Comparison of ENCODE assay signal across 9 cellular contexts in the genomic region with DNA sequence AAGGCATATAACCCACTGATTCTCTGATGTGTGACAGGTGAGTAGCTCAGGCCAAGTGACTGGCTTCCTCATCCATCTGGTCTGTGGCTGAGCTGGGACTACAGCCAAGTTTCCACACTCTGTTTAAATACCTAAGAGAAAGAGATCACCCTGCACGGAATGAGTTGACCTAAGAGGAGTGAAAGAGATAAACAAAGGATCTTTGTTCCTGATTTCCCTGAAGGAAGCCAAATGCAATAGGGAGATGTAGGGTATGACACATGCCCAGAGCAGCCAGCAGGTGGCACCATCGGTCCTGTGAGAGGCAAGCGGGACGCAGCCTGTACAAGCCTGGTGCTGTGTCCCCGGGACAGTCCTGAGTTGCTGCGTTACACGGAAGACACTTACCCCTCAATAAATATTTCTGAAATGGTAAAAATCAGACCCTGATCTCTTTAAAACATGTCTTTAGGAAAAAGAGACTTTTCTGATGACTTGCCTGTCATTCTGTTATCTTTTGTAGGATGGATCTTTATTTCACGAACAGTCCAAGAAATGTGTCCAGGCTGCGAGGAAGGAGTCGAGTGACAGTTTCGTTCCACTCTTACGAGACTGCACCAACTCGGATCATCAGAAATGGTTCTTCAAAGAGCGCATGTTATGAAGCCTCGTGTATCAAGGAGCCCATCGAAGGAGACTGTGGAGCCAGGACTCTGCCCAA. TPM values are rescaled to one million over a fixed set of nuclear protein-coding genes. Genes with fewer than 3 reads are reported as not detected.
DNase-seq lines count a peak whose midpoint lies in the region; ATAC-seq and TF ChIP-seq lines count a peak whose summit lies in the region.
"Had no signal": no experiment of that assay in that cellular context is flagged by ENCODE, and none has a peak within 500 bp of the region (broad histone marks: within the 10 kb centered on the region; RNA-seq: fewer than 3 reads in every experiment).

No MANE protein-coding gene starts in this region.

- in situ Hi-C loops in mammary epithelial cell (cut with MboI; ENCODE audit: low sequenced_read_pairs in 2 of 2) = loop anchor here (5.0 kb wide), 1 partner anchor 149 kb away; no protein-coding TSS in a partner anchor

- H3K4me2 ChIP-seq in mammary epithelial cell (ENCODE audit: insufficient read depth, low read depth, low read length) = peak overlapping the region; percentile 39
- H3K4me2 ChIP-seq: BLaER1 treated with 17β-estradiol and CSF1 and Interleukin-3, amounts not matched to agents 10 nM and 100 nM had no signal

- 24% methylated on average over 15 of the region's 16 CpGs for WGBS in mammary epithelial cell (ENCODE audit: low coverage, missing lambda C conversion rate)

- no peaks in the 10 kb centered on the region for H3K27me3 ChIP-seq in mammary epithelial cell (ENCODE audit: insufficient read depth, low read length)
- H3K27me3 ChIP-seq: BLaER1 treated with 17β-estradiol and CSF1 and Interleukin-3, amounts not matched to agents 10 nM and 100 nM had no signal

- no peak overlapping the region for H3K27ac ChIP-seq in mammary epithelial cell (ENCODE audit: insufficient read depth, low read depth, low read length)
- H3K27ac ChIP-seq: BLaER1 treated with 17β-estradiol and CSF1 and Interleukin-3, amounts not matched to agents 10 nM and 100 nM had no signal

- CTCF ChIA-PET in mammary epithelial cell (lab: Charles Lee; ENCODE audit: low non-redundant PET) = interaction anchor here (0.6 kb wide), 1 partner anchor 627 kb away, joined by 3 read pairs; no protein-coding TSS in a partner anchor

- no peaks in the 10 kb centered on the region for H3K79me2 ChIP-seq in mammary epithelial cell (ENCODE audit: insufficient read depth, low read length)

- H3K9ac ChIP-seq in mammary epithelial cell (ENCODE audit: insufficient read depth, low read length) = no peak overlapping the region

- intact Hi-C loops in mammary epithelial cell (cut with micrococcal nuclease) = loop anchor here (1.0 kb wide), 4 partner anchors 42 to 292 kb away; no protein-coding TSS in a partner anchor

- TF ChIP-seq CTCF in WI38 (IDR thresholded peaks at IDR 0.05; ENCODE audit: low read depth, low read length) (peak; percentile 89), mammary epithelial cell (conservative IDR thresholded peaks at IDR 0.05 in 1 of 2, IDR thresholded peaks at IDR 0.05 in 1 of 2; ENCODE audit: extremely low read depth in 1 of 2, insufficient read depth in 1 of 2, low read depth in 1 of 2, low read length in 2 of 2) (peak; percentile 97)

- H4K20me1 ChIP-seq in mammary epithelial cell (ENCODE audit: insufficient read depth, low read length) = no peaks in the 10 kb centered on the region
- H4K20me1 ChIP-seq: BLaER1 treated with 17β-estradiol and CSF1 and Interleukin-3, amounts not matched to agents 10 nM and 100 nM had no signal

- no peaks in the 10 kb centered on the region for H3K36me3 ChIP-seq in mammary epithelial cell (ENCODE audit: insufficient read depth, low read length)

- BruUV-seq in mammary epithelial cell (replicated peaks; lab: Mats Ljungman, UMichigan) = no TSS peak

- H3K9me3 ChIP-seq in mammary epithelial cell (replicated peaks; ENCODE audit: insufficient read depth, low read length) = no peaks in the 10 kb centered on the region
- H3K9me3 ChIP-seq: BLaER1 treated with 17β-estradiol and CSF1 and Interleukin-3, amounts not matched to agents 10 nM and 100 nM had no signal

- ATAC-seq in HG02943 (IDR thresholded peaks at IDR 0.05; ENCODE audit: low read depth, unreplicated experiment) = peak; percentile 90

- H2AFZ ChIP-seq in mammary epithelial cell (ENCODE audit: low read depth, low read length) = peak overlapping the region; percentile 89

- peak; percentile 68 for DNase-seq in NCI-H1436 (lab: John Stamatoyannopoulos, UW)
- no peak for DNase-seq in NCI-H1436 treated with DMSO at 0.1 percent for 48 hours (lab: John Stamatoyannopoulos, UW)
- peak; percentile 50 for DNase-seq in NCI-H2171 (lab: John Stamatoyannopoulos, UW)
- peak; percentile 97 for DNase-seq in mammary epithelial cell
- DNase-seq in iris pigment epithelial cell (ENCODE audit: low read depth) = peak; percentile 86
- peak; percentile 54 to 79 for DNase-seq in stimulated activated CD4-positive, alpha-beta T cell treated with anti-CD3 and anti-CD28 coated beads, Interleukin-12 subunit alpha, Interleukin-12 subunit beta, amount 100 ng/mL, for 24 hours (ENCODE audit: low read depth in 2 of 2)

- H3K4me3 ChIP-seq in WI38 (ENCODE audit: low read depth, low read length) (peak overlapping the region; percentile 42), mammary epithelial cell (replicated peaks in 1 of 3; ENCODE audit: insufficient read depth in 1 of 3, low read depth in 2 of 3, low read length in 3 of 3) (peak overlapping the region in 2 of 3 experiments; percentile 7 to 10)
- H3K4me3 ChIP-seq: BLaER1 treated with 17β-estradiol and CSF1 and Interleukin-3, amounts not matched to agents 10 nM and 100 nM had no signal

- dilution Hi-C loops in mammary epithelial cell (cut with HindIII; ENCODE audit: low sequenced_read_pairs) = loop anchor here (5.0 kb wide), 2 partner anchors 74 to 149 kb away; no protein-coding TSS in a partner anchor

- peaks cover 17% of the 10 kb centered on the region for H3K4me1 ChIP-seq in mammary epithelial cell (ENCODE audit: insufficient read depth, low read length)

RNA-seq across cellular contexts. Expression of a gene that starts 41.1 kb away (rescaled TPM):
- total RNA-seq in mammary epithelial cell = under 1 TPM; 0.17 to 0.80 TPM
- polyA plus RNA-seq in mammary epithelial cell = 0.63 TPM
- polyA minus RNA-seq in mammary epithelial cell = 13.2 TPM

RNA-seq across cellular contexts. Expression of a gene that starts 52.2 kb away (rescaled TPM):
- 10 to 100 TPM in 1 of 2 donors, 1 to 10 TPM in 1; 6.2 to 19.5 TPM for total RNA-seq in mammary epithelial cell
- 10.3 TPM for polyA plus RNA-seq in mammary epithelial cell
- polyA minus RNA-seq in mammary epithelial cell = 25.7 TPM
